In genomic region chr17:42577532-42578281, GRCh38 we compare ENCODE assay signal across 1 cellular context.
A peak's percentile ranks its signal among the peaks of the same experiment; 100 is the strongest.
TF ChIP-seq lines count a peak whose summit lies in the region.

Gene PSMC3IP (minus strand): TSS chr17:42577729. CDS start chr17:42577686, 43 bp downstream.

TF ChIP-seq in SK-N-SH, 30 proteins besides CTCF, POLR2A, EP300 and RAD21 (continued from another document):
- TF ChIP-seq GABPA (IDR thresholded peaks at IDR 0.05; ENCODE audit: low read depth) (peak; percentile 92), JUND (IDR thresholded peaks at IDR 0.05) (no peak), NRF1 (IDR thresholded peaks at IDR 0.05; ENCODE audit: low read depth, low read length) (peak; percentile 57), FOXM1 (IDR thresholded peaks at IDR 0.05; ENCODE audit: low read depth) (no peak), GATA2 (CRISPR knock-in tag; IDR thresholded peaks at IDR 0.05) (no peak), CHD2 (IDR thresholded peaks at IDR 0.05; ENCODE audit: low read length, partially characterized antibody) (peak; percentile 82), YY1 (IDR thresholded peaks at IDR 0.05; ENCODE audit: low read depth) (peak; percentile 53; the same call in 1 of the 2 replicates), USF1 (IDR thresholded peaks at IDR 0.05; ENCODE audit: borderline replicate concordance, low read depth) (no peak), RXRA (IDR thresholded peaks at IDR 0.05; ENCODE audit: borderline replicate concordance, low read depth) (no peak; the same call in 1 of the 2 replicates), IRF3 (IDR thresholded peaks at IDR 0.05; ENCODE audit: low read depth, low read length) (peak; percentile 34; the same call in 1 of the 2 replicates), RFX5 (IDR thresholded peaks at IDR 0.05; ENCODE audit: low read length) (no peak), SIN3A (IDR thresholded peaks at IDR 0.05; ENCODE audit: borderline replicate concordance, low read depth, low read length) (peak; percentile 97), MXI1 (IDR thresholded peaks at IDR 0.05; ENCODE audit: low read depth, low read length) (peak; percentile 82), ZBTB33 (IDR thresholded peaks at IDR 0.05; ENCODE audit: borderline replicate concordance, low read depth) (no peak), TAF1 (IDR thresholded peaks at IDR 0.05; ENCODE audit: borderline replicate concordance, low read depth, low read length) (no peak), FOSL2 (IDR thresholded peaks at IDR 0.05; ENCODE audit: borderline replicate concordance, low read depth) (no peak), POLR2AphosphoS5 (IDR thresholded peaks at IDR 0.05; ENCODE audit: low read depth, low read length) (peak; percentile 88), SMC3 (IDR thresholded peaks at IDR 0.05; ENCODE audit: low read depth, low read length) (no peak)
TF ChIP-seq in SK-N-SH: peak in this region for 11.
